8 cellular contexts compared by ENCODE assay signal in genomic region chr7:1841286-1842021, GRCh38.
DNase-seq lines count a peak whose midpoint lies in the region; ATAC-seq and TF ChIP-seq lines count a peak whose summit lies in the region.
"Not testable (repeated sequence)": the region's sequence is repeated elsewhere in the genome, so short reads cannot be mapped to it uniquely, and the experiment has no call there.

No MANE protein-coding gene starts in this region.

- H3K27me3 Mint-ChIP-seq in activated naive CD4-positive, alpha-beta T cell treated with anti-CD3 and anti-CD28 coated beads, Interleukin-2, amount 10 ng/mL, durations not matched to agents 7 days and 5 days; glutamatergic neuron (ENCODE audit: unreplicated experiment): not testable (repeated sequence)

- TF ChIP-seq CTCF in Peyer's patch (IDR thresholded peaks at IDR 0.05); glutamatergic neuron (IDR thresholded peaks at IDR 0.05; ENCODE audit: partially characterized antibody, unreplicated experiment); upper lobe of right lung (IDR thresholded peaks at IDR 0.05): not testable (repeated sequence)

- H3K23ac ChIP-seq in mesenchymal stem cell (ENCODE audit: low read length in 2 of 2) = not testable (repeated sequence)

- H3K9me3 Mint-ChIP-seq in activated naive CD4-positive, alpha-beta T cell treated with anti-CD3 and anti-CD28 coated beads, Interleukin-2, amount 10 ng/mL, durations not matched to agents 7 days and 5 days = not testable (repeated sequence)
- peaks cover 11% of the 10 kb centered on the region for H3K9me3 Mint-ChIP-seq in glutamatergic neuron (ENCODE audit: unreplicated experiment)

- H3K36me3 ChIP-seq in Peyer's patch, upper lobe of right lung: not testable (repeated sequence)
- peaks cover 0 to 31% of the 10 kb centered on the region in 2 experiments for H3K36me3 ChIP-seq in mesenchymal stem cell (ENCODE audit: control insufficient read depth in 1 of 2, insufficient read depth in 2 of 2, low read depth in 1 of 2, low read length in 2 of 2)

- 94% methylated on average over 29 of the region's 40 CpGs for WGBS in mesenchymal stem cell

- H2BK12ac ChIP-seq in mesenchymal stem cell (ENCODE audit: low read length in 2 of 2) = not testable (repeated sequence)

- peak overlapping the region; percentile 49 for H4K91ac ChIP-seq in mesenchymal stem cell (ENCODE audit: low read length)

- not testable (repeated sequence) for H3K4me1 Mint-ChIP-seq in activated naive CD4-positive, alpha-beta T cell treated with anti-CD3 and anti-CD28 coated beads, Interleukin-2, amount 10 ng/mL, durations not matched to agents 7 days and 5 days
- peaks cover 36% of the 10 kb centered on the region for H3K4me1 Mint-ChIP-seq in glutamatergic neuron (ENCODE audit: low read depth, unreplicated experiment)

- H3K27ac ChIP-seq in Peyer's patch; mesenchymal stem cell (ENCODE audit: low read length, poor library complexity, severe bottlenecking); upper lobe of right lung: not testable (repeated sequence)

- ATAC-seq in upper lobe of right lung = not testable (repeated sequence)

- H3K18ac ChIP-seq in mesenchymal stem cell (ENCODE audit: low read depth in 1 of 2, low read length in 2 of 2) = not testable (repeated sequence)

- peak overlapping the region; percentile 5 for H2BK15ac ChIP-seq in mesenchymal stem cell (ENCODE audit: low read depth, poor library complexity, severe bottlenecking)

- not testable (repeated sequence) for H3K4me3 ChIP-seq in Peyer's patch; mesenchymal stem cell (ENCODE audit: insufficient read depth in 1 of 2, low read depth in 1 of 2, low read length in 2 of 2); upper lobe of right lung

- not testable (repeated sequence) for H2AK5ac ChIP-seq in mesenchymal stem cell (ENCODE audit: low read length, severe bottlenecking)

- not testable (repeated sequence) for H4K8ac ChIP-seq in mesenchymal stem cell (ENCODE audit: low read length)

- not testable (repeated sequence) for H2BK120ac ChIP-seq in mesenchymal stem cell (ENCODE audit: low read depth, low read length)

- H2AFZ ChIP-seq in mesenchymal stem cell (ENCODE audit: low read depth, low read length) = not testable (repeated sequence)

- H3K9me3 ChIP-seq in Peyer's patch; mesenchymal stem cell (ENCODE audit: control insufficient read depth, low read length); upper lobe of right lung: not testable (repeated sequence)

- peaks cover 23% of the 10 kb centered on the region for H3K36me3 Mint-ChIP-seq in activated naive CD4-positive, alpha-beta T cell treated with anti-CD3 and anti-CD28 coated beads, Interleukin-2, amount 10 ng/mL, durations not matched to agents 7 days and 5 days
- H3K36me3 Mint-ChIP-seq in glutamatergic neuron (ENCODE audit: unreplicated experiment) = not testable (repeated sequence)

- TF ChIP-seq POLR2A in Peyer's patch (IDR thresholded peaks at IDR 0.05) = not testable (repeated sequence)

- peak; percentile 34 for DNase-seq in KBM-7
- DNase-seq in Peyer's patch = peak in 2 of 3 donors; percentile 29 to 38
- peak; percentile 15 for DNase-seq in activated naive CD4-positive, alpha-beta T cell treated with anti-CD3 and anti-CD28 coated beads, Interleukin-2, amount 10 ng/mL, durations not matched to agents 7 days and 5 days
- DNase-seq in glutamatergic neuron = peak; percentile 6
- DNase-seq in islet precursor cell = peak; percentile 30
- not testable (repeated sequence) for DNase-seq in mesenchymal stem cell
- DNase-seq in posterior vena cava (ENCODE audit: low spot score) = peak; percentile 75
- peak; percentile 51 for DNase-seq in upper lobe of right lung

- H3K27me3 ChIP-seq in Peyer's patch; mesenchymal stem cell (ENCODE audit: control insufficient read depth in 1 of 2, insufficient read depth in 1 of 2, low read length in 2 of 2); upper lobe of right lung: not testable (repeated sequence)

- in situ Hi-C loops in KBM-7 (cut with MboI; ENCODE audit: low pct_unique_long_range_greater_than_20kb, low sequenced_read_pairs) = not testable (repeated sequence)

- H3K27ac Mint-ChIP-seq in activated naive CD4-positive, alpha-beta T cell treated with anti-CD3 and anti-CD28 coated beads, Interleukin-2, amount 10 ng/mL, durations not matched to agents 7 days and 5 days = not testable (repeated sequence)
- H3K27ac Mint-ChIP-seq in glutamatergic neuron (ENCODE audit: unreplicated experiment) = peak overlapping the region; percentile 48

- H3K4ac ChIP-seq in mesenchymal stem cell (ENCODE audit: low read depth in 1 of 2, low read length in 2 of 2) = not testable (repeated sequence)

- CTCF ChIA-PET in activated naive CD4-positive, alpha-beta T cell treated with anti-CD3 and anti-CD28 coated beads, Interleukin-2, amount 10 ng/mL, durations not matched to agents 7 days and 5 days (lab: Charles Lee) = not testable (repeated sequence)

- H3K4me1 ChIP-seq in Peyer's patch, upper lobe of right lung: not testable (repeated sequence)
- H3K4me1 ChIP-seq in mesenchymal stem cell (ENCODE audit: control insufficient read depth, insufficient read depth, low read depth, low read length) = peaks cover 20% of the 10 kb centered on the region

- intact Hi-C loops in posterior vena cava (cut with DNase I); upper lobe of right lung (cut with DNase I): not testable (repeated sequence)

- not testable (repeated sequence) for H3K9ac ChIP-seq in mesenchymal stem cell (ENCODE audit: low read length)

- H3K79me1 ChIP-seq in mesenchymal stem cell (replicated peaks; ENCODE audit: low read length, poor library complexity, severe bottlenecking) = not testable (repeated sequence)

- not testable (repeated sequence) for H3K14ac ChIP-seq in mesenchymal stem cell (ENCODE audit: low read length in 2 of 2)

- H3K4me2 ChIP-seq in mesenchymal stem cell (ENCODE audit: low read length, poor library complexity, severe bottlenecking) = not testable (repeated sequence)

- not testable (repeated sequence) for H3K4me3 Mint-ChIP-seq in activated naive CD4-positive, alpha-beta T cell treated with anti-CD3 and anti-CD28 coated beads, Interleukin-2, amount 10 ng/mL, durations not matched to agents 7 days and 5 days; glutamatergic neuron (ENCODE audit: unreplicated experiment)

- not testable (repeated sequence) for H2BK5ac ChIP-seq in mesenchymal stem cell (ENCODE audit: low read depth, low read length, poor library complexity, severe bottlenecking)
